ENCODE assay signal across 32 cellular contexts in the genomic region with DNA sequence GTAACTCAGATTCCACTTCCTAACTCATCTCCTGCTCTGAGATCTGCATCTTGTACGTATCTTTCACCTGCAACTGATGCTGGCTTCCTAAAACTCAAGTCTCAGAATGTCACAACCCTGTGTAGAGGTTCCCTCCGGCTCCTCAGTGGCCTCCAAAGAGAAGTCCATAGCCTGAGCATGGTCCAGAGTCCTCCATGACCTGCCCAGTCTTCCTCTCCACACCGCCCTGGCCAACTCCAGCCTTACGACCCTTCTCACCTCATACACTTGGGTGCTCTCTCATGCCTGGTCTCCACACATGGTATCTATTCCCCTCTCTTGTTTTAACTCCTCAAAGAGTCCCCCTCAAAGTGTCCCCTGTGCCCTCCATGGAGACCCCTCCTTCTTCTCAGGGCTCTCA. TPM values are rescaled to one million over a fixed set of nuclear protein-coding genes. Genes with fewer than 3 reads are reported as not detected.
"Had no signal": no experiment of that assay in that cellular context is flagged by ENCODE, and none has a peak within 500 bp of the region (broad histone marks: within the 10 kb centered on the region; RNA-seq: fewer than 3 reads in every experiment).

No MANE protein-coding gene starts in this region.

- H3K4me1 ChIP-seq: adrenal gland, body of pancreas, breast epithelium, SJCRH30 had no signal

- ATAC-seq: activated CD8-positive, alpha-beta T cell treated with anti-CD3 and anti-CD28 coated beads, Interleukin-2, amount 10 ng/mL, durations not matched to agents 7 days and 5 days; body of pancreas; Panc1; T-helper 17 cell had no signal

- H3K36me3 Mint-ChIP-seq: activated naive CD8-positive, alpha-beta T cell had no signal

- H3K4me3 Mint-ChIP-seq: activated CD4-positive, alpha-beta T cell treated with anti-CD3 and anti-CD28 coated beads, Interleukin-2, amount 10 ng/mL, durations not matched to agents 7 days and 5 days; activated CD8-positive, alpha-beta T cell treated with anti-CD3 and anti-CD28 coated beads, Interleukin-2, amount 10 ng/mL, durations not matched to agents 7 days and 5 days; activated naive CD4-positive, alpha-beta T cell treated with anti-CD3 and anti-CD28 coated beads, Interleukin-2, amount 10 ng/mL, durations not matched to agents 7 days and 5 days; activated naive CD8-positive, alpha-beta T cell; activated T-cell treated with anti-CD3 and anti-CD28 coated beads, Interleukin-2, amount 50 U/mL, for 24 hours; T-helper 17 cell had no signal

- H3K27ac ChIP-seq: adrenal gland, body of pancreas, breast epithelium, SJCRH30, SK-N-MC, WERI-Rb-1 had no signal

- H3K9me3 Mint-ChIP-seq: activated naive CD4-positive, alpha-beta T cell treated with anti-CD3 and anti-CD28 coated beads, Interleukin-2, amount 10 ng/mL, durations not matched to agents 7 days and 5 days; activated T-cell treated with anti-CD3 and anti-CD28 coated beads, Interleukin-2, amount 50 U/mL, for 24 hours; activated T-helper 2 cell treated with anti-CD3 and anti-CD28 coated beads, Interferon-gamma antibody, Interleukin-2, Interleukin-4, amounts not matched to agents 10 μg/mL and 5 μg/mL and 100 μg/mL, durations not matched to agents 14 hours and 24 hours and 36 hours had no signal

- H3K27me3 ChIP-seq: adrenal gland, body of pancreas, breast epithelium had no signal

- DNase-seq: activated CD4-positive, alpha-beta T cell treated with anti-CD3 and anti-CD28 coated beads for 1 hour; activated CD4-positive, alpha-beta T cell treated with anti-CD3 and anti-CD28 coated beads, Interleukin-2, amount 10 ng/mL, durations not matched to agents 7 days and 5 days; activated CD4-positive, alpha-beta T cell treated with anti-CD3 and anti-CD28 coated beads, Interleukin-2, amount 50 U/mL, for 48 hours; activated CD4-positive, CD25-positive, alpha-beta regulatory T cell; activated CD8-positive, alpha-beta T cell treated with anti-CD3 and anti-CD28 coated beads, Interleukin-2, amount 10 ng/mL, durations not matched to agents 7 days and 5 days; activated naive CD4-positive, alpha-beta T cell treated with anti-CD3 and anti-CD28 coated beads, Interleukin-2, amount 10 ng/mL, durations not matched to agents 7 days and 5 days; activated T-cell treated with anti-CD3 and anti-CD28 coated beads, Interleukin-2, amount 50 U/mL, for 24 hours; adrenal gland; central memory CD4-positive, alpha-beta T cell; Kasumi-1; KG1; MM.1S; MV-4-11; NCI-H1092; NCI-H1436 treated with DMSO at 0.1 percent for 48 hours; NCI-H1694 treated with DMSO at 0.1 percent for 48 hours; NCI-H2029; NCI-H345; NCI-H524 treated with DMSO at 0.1 percent for 48 hours; SHP77; SJCRH30; T-helper 17 cell; T1000; WERI-Rb-1 had no signal

- H3K36me3 ChIP-seq: adrenal gland, breast epithelium, SJCRH30, WERI-Rb-1 had no signal

- H3K27ac Mint-ChIP-seq: activated CD4-positive, alpha-beta T cell treated with anti-CD3 and anti-CD28 coated beads, Interleukin-2, amount 10 ng/mL, durations not matched to agents 7 days and 5 days; activated CD8-positive, alpha-beta T cell treated with anti-CD3 and anti-CD28 coated beads, Interleukin-2, amount 10 ng/mL, durations not matched to agents 7 days and 5 days; activated naive CD4-positive, alpha-beta T cell treated with anti-CD3 and anti-CD28 coated beads, Interleukin-2, amount 10 ng/mL, durations not matched to agents 7 days and 5 days; activated naive CD8-positive, alpha-beta T cell; activated T-cell treated with anti-CD3 and anti-CD28 coated beads, Interleukin-2, amount 50 U/mL, for 24 hours; activated T-helper 2 cell treated with anti-CD3 and anti-CD28 coated beads, Interferon-gamma antibody, Interleukin-2, Interleukin-4, amounts not matched to agents 10 μg/mL and 5 μg/mL and 100 μg/mL, durations not matched to agents 14 hours and 24 hours and 36 hours; T-helper 17 cell had no signal

- H3K4me3 ChIP-seq: adrenal gland, body of pancreas, breast epithelium, SJCRH30, SK-N-MC had no signal

- H3K9me3 ChIP-seq: adrenal gland, body of pancreas, breast epithelium, SJCRH30 had no signal

RNA-seq across cellular contexts. Expression of a gene that starts 41.9 kb away (rescaled TPM):
- total RNA-seq: activated CD4-positive, alpha-beta T cell treated with anti-CD3 and anti-CD28 coated beads, Interleukin-2, amount 10 ng/mL, durations not matched to agents 7 days and 5 days; activated CD8-positive, alpha-beta T cell treated with anti-CD3 and anti-CD28 coated beads, Interleukin-2, amount 10 ng/mL, durations not matched to agents 7 days and 5 days; astrocyte; NCI-H460; SJCRH30 had no signal
